In the genomic region with DNA sequence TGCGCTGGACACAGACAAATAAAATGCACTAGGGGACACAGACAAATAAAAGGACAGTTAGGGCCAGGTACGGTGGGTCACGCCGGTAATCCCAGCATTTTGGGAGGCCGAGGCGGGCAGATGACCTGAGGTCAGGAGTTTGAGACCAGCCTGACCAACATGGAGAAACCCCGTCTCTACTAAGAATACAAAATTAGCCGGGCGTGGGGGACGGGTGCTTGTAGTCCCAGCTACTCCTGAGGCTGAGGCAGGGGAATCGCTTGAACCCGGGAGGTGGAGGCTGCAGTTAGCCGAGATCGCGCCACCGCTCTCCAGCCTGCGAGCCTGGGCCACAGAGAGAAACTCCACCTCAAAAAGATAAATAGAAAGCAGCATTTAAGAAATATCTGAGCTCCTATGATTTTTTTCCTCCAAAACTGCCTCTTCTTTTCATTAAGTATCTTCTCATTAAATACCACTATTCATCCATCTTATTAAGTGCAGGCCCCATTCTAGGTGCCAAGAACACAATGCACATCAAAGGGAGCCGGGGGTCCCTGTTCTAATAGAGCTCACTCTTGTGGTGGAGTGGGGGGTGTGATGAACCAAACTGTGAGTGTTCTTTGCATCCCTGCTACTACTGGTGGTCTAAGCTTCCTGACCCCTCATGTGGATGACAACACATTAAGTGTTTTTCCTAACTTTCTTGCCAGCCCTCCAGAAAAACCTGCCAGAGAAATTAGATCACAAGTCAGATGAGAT, we compare ENCODE assay signal across 8 cellular contexts. TPM values are rescaled to one million over a fixed set of nuclear protein-coding genes. Genes with fewer than 3 reads are reported as not detected.
DNase-seq lines count a peak whose midpoint lies in the region; ATAC-seq and TF ChIP-seq lines count a peak whose summit lies in the region.

No MANE protein-coding gene starts in this region.

- no peak overlapping the region for H2AFZ ChIP-seq in parathyroid adenoma

- POLR2A ChIA-PET in CD4-positive, alpha-beta memory T cell (lab: Charles Lee; ENCODE audit: partially characterized antibody), result interaction anchor here (0.6 to 15.5 kb wide), 38 partner anchors 10 to 593 kb away, joined by 3 to 320 read pairs (median 4); partner anchors contain the start of genes CAPN1, CDC42BPG, CDC42EP2 and CDCA5

- H3K4me1 ChIP-seq in CD4-positive, alpha-beta memory T cell (ENCODE audit: insufficient read depth, low read length), result peaks cover 41% of the 10 kb centered on the region
- peaks cover 8% of the 10 kb centered on the region for H3K4me1 ChIP-seq in parathyroid adenoma

- no peaks in the 10 kb centered on the region for H3K9me3 Mint-ChIP-seq in CD4-positive, alpha-beta memory T cell

- H3K36me3 ChIP-seq in CD4-positive, alpha-beta memory T cell (ENCODE audit: insufficient read depth, low read length), result peaks cover 26% of the 10 kb centered on the region
- no peaks in the 10 kb centered on the region for H3K36me3 ChIP-seq in parathyroid adenoma (ENCODE audit: control insufficient read depth, insufficient read depth, low read length)

- H3K4me1 Mint-ChIP-seq in CD4-positive, alpha-beta memory T cell, result peaks cover 19 to 71% (median 43%) of the 10 kb centered on the region in 4 donors

- CTCF ChIA-PET in CD4-positive, alpha-beta memory T cell (lab: Charles Lee; ENCODE audit: partially characterized antibody), result interaction anchor here (0.7 to 4.8 kb wide), 15 partner anchors 7 to 430 kb away, joined by 3 to 55 read pairs (median 4); partner anchors contain the start of genes ARL2, CDCA5, SYVN1 and TM7SF2

- H3K27me3 Mint-ChIP-seq in CD4-positive, alpha-beta memory T cell, result no peaks in the 10 kb centered on the region

- peaks cover 11% of the 10 kb centered on the region for H3K79me2 ChIP-seq in parathyroid adenoma

- no peak overlapping the region for H3K9ac ChIP-seq in parathyroid adenoma

- no peaks in the 10 kb centered on the region for H3K27me3 ChIP-seq in CD4-positive, alpha-beta memory T cell (ENCODE audit: insufficient read depth, low read length)
- H3K27me3 ChIP-seq in parathyroid adenoma (ENCODE audit: control insufficient read depth, insufficient read depth, low read length), result no peaks in the 10 kb centered on the region

- H3K4me3 ChIP-seq in CD4-positive, alpha-beta memory T cell (ENCODE audit: low read length in 2 of 2), result no peak overlapping the region
- H3K4me3 ChIP-seq in coronary artery (no peak overlapping the region), parathyroid adenoma (ENCODE audit: low read depth, low read length) (peak overlapping the region; percentile 75)

- ATAC-seq in HG02678 (IDR thresholded peaks at IDR 0.05; ENCODE audit: unreplicated experiment), result no peak

- intact Hi-C loops in CD4-positive, alpha-beta memory T cell (cut with micrococcal nuclease), result loop anchor here (10.0 kb wide), 2 partner anchors 373 to 397 kb away; partner anchors contain the start of gene RASGRP2

- TF ChIP-seq CTCF in LNCAP (IDR thresholded peaks at IDR 0.05) (peak; percentile 18; the same call in 1 of the 2 replicates), coronary artery (IDR thresholded peaks at IDR 0.05) (peak; percentile 14), parathyroid adenoma (IDR thresholded peaks at IDR 0.05) (no peak)

- peaks cover 32 to 40% of the 10 kb centered on the region in 2 donors for H3K36me3 Mint-ChIP-seq in CD4-positive, alpha-beta memory T cell

- no peak for DNase-seq in CD4-positive, alpha-beta memory T cell
- DNase-seq in coronary artery (ENCODE audit: low spot score) (no peak), germinal center (ENCODE audit: low spot score) (no peak), NCI-H2081 treated with DMSO at 0.1 percent for 48 hours (lab: John Stamatoyannopoulos, UW) (no peak), NCI-H1417 (lab: John Stamatoyannopoulos, UW) (no peak)

- H3K27ac ChIP-seq in CD4-positive, alpha-beta memory T cell (ENCODE audit: low read depth, low read length), result peak overlapping the region; percentile 41
- H3K27ac ChIP-seq in coronary artery (peak overlapping the region in 1 of 2 donors; percentile 46), parathyroid adenoma (peak overlapping the region; percentile 39)

- peak overlapping the region in 7 of 8 donors; percentile 88 to 94 (median 92) for H3K4me3 Mint-ChIP-seq in CD4-positive, alpha-beta memory T cell

- H3K4me2 ChIP-seq in parathyroid adenoma (ENCODE audit: low read length), result no peak overlapping the region

- no peaks in the 10 kb centered on the region for H3K9me3 ChIP-seq in CD4-positive, alpha-beta memory T cell (ENCODE audit: control insufficient read depth in 1 of 2, low read length in 2 of 2)
- no peaks in the 10 kb centered on the region for H3K9me3 ChIP-seq in parathyroid adenoma (ENCODE audit: control insufficient read depth, low read length)

- H3K27ac Mint-ChIP-seq in CD4-positive, alpha-beta memory T cell, result peak overlapping the region; percentile 95 to 99 (median 97)

RNA-seq across cellular contexts. Expression of gene ZNHIT2, which starts 0.8 kb away (rescaled TPM):
- 10 to 100 TPM; 15.9 to 16.5 TPM for total RNA-seq in CD4-positive, alpha-beta memory T cell
- polyA plus RNA-seq in CD4-positive, alpha-beta memory T cell, result 10 to 100 TPM; 13.1 to 22.5 TPM

RNA-seq across cellular contexts. Expression of gene FAU, which starts 3.7 kb away (rescaled TPM):
- 1,000 to 10,000 TPM; 1,571 to 1,690 TPM for total RNA-seq in CD4-positive, alpha-beta memory T cell
- 1,000 to 10,000 TPM in 1 of 2 donors, 100 to 1,000 TPM in 1; 913 to 1,018 TPM for polyA plus RNA-seq in CD4-positive, alpha-beta memory T cell

RNA-seq across cellular contexts. Expression of gene MRPL49, which starts 3.9 kb away (rescaled TPM):
- 10 to 100 TPM; 59.6 to 60.6 TPM for total RNA-seq in CD4-positive, alpha-beta memory T cell
- 100 to 1,000 TPM in 1 of 2 donors, 10 to 100 TPM in 1; 81.1 to 118 TPM for polyA plus RNA-seq in CD4-positive, alpha-beta memory T cell

RNA-seq across cellular contexts. Expression of gene TM7SF2, which starts 6.6 kb away (rescaled TPM):
- 10 to 100 TPM; 22.4 to 27.2 TPM for total RNA-seq in CD4-positive, alpha-beta memory T cell
- polyA plus RNA-seq in CD4-positive, alpha-beta memory T cell, result 10 to 100 TPM in 1 of 2 donors, 1 to 10 TPM in 1; 9.1 to 12.1 TPM

RNA-seq across cellular contexts. Expression of gene SYVN1, which starts 16.1 kb away (rescaled TPM):
- 10 to 100 TPM; 74.0 to 76.5 TPM for total RNA-seq in CD4-positive, alpha-beta memory T cell
- 10 to 100 TPM in 1 of 2 donors, 1 to 10 TPM in 1; 2.8 to 17.0 TPM for polyA plus RNA-seq in CD4-positive, alpha-beta memory T cell
